14 cellular contexts compared by ENCODE assay signal in the genomic region with DNA sequence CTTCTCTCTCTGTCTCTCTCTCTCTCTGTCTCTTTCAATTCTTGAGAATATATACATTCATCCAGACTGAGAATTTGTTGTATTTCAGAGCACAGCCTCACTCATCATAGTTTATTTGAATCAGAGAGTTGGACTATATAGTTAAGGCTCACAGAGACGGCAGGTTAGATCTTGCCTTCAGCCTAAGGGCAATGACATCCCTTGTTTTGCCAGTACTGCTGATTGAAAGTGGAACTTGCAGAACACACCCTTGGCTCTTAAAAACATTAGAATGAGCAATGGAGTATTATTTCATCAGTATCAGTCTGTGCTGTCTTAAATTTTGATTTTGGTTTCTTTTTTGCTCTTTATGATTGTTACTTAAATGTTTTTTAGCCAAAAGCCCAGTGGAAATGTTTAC.
"Had no signal": no experiment of that assay in that cellular context is flagged by ENCODE, and none has a peak within 500 bp of the region (broad histone marks: within the 10 kb centered on the region; RNA-seq: fewer than 3 reads in every experiment).

No MANE protein-coding gene starts in this region.

- H3K27me3 ChIP-seq: heart left ventricle, upper lobe of right lung had no signal

- H3K27ac ChIP-seq: dorsolateral prefrontal cortex, heart left ventricle, psoas muscle, upper lobe of right lung had no signal

- H3K4me1 ChIP-seq: psoas muscle, upper lobe of right lung had no signal

- ATAC-seq: heart left ventricle; natural killer cell treated with Interleukin-12 subunit alpha and Interleukin-12 subunit beta and Interleukin-15 and Interleukin-18, amount 100 ng/mL, for 72 hours; psoas muscle; sciatic nerve; upper lobe of right lung had no signal

- H3K36me3 ChIP-seq: heart left ventricle, upper lobe of right lung had no signal

- H3K9me3 ChIP-seq: heart left ventricle, psoas muscle, upper lobe of right lung had no signal

- DNase-seq: activated CD4-positive, alpha-beta memory T cell treated with anti-CD3 and anti-CD28 coated beads, Interleukin-2, amount 10 ng/mL, durations not matched to agents 7 days and 5 days; activated CD8-positive, alpha-beta memory T cell treated with anti-CD3 and anti-CD28 coated beads, Interleukin-2, amount 50 U/mL, for 4 hours; activated naive CD4-positive, alpha-beta T cell; aorta; dorsolateral prefrontal cortex; heart left ventricle; nucleus accumbens; psoas muscle; stimulated activated CD4-positive, alpha-beta T cell treated with anti-CD3 and anti-CD28 coated beads, Interleukin-12 subunit alpha, Interleukin-12 subunit beta, amount 100 ng/mL, for 4 hours; stimulated activated naive CD4-positive, alpha-beta T cell treated with Interleukin-2 at 50 U/mL for 16 hours; T-helper 9 cell; upper lobe of right lung had no signal

- H3K4me3 ChIP-seq: dorsolateral prefrontal cortex, heart left ventricle, psoas muscle, upper lobe of right lung had no signal
